7 cellular contexts compared by ENCODE assay signal in genomic region chr1:15850450-15851079, GRCh38. TPM values are rescaled to one million over a fixed set of nuclear protein-coding genes. Genes with fewer than 3 reads are reported as not detected.
DNase-seq lines count a peak whose midpoint lies in the region; ATAC-seq and TF ChIP-seq lines count a peak whose summit lies in the region.

No MANE protein-coding gene starts in this region.

- H4K5ac ChIP-seq in H9 (ENCODE audit: insufficient read length, low read depth, low read length), result no peak overlapping the region

- H3K36me3 Mint-ChIP-seq in H9 (ENCODE audit: insufficient read depth in 1 of 3, low read depth in 3 of 3), result peaks cover 0 to 2% (median 2%) of the 10 kb centered on the region in 3 experiments; a peak in 2 of 7 replicates

- peaks cover 3% of the 10 kb centered on the region for H3K79me1 ChIP-seq in H9 (ENCODE audit: insufficient read depth, low read depth, low read length, poor library complexity, severe bottlenecking)

- H3K56ac ChIP-seq in H9 (ENCODE audit: insufficient read length, low read depth, low read length), result no peak overlapping the region

- no CpG with 5 or more reads among the region's 2 CpGs for WGBS in H9 (ENCODE audit: extremely low coverage, insufficient read length, low lambda C conversion rate)

- no peak overlapping the region for H2AFZ ChIP-seq in H9 (ENCODE audit: low read length)

- no peak overlapping the region for H3K18ac ChIP-seq in H9 (ENCODE audit: insufficient read length, low read depth, low read length)

- peak overlapping the region; percentile 70 to 100 (median 84); a peak in 5 of 7 replicates for H3K27ac Mint-ChIP-seq in H9

- H3K4me1 ChIP-seq in H9 (ENCODE audit: insufficient read depth, low read length) (peaks cover 2% of the 10 kb centered on the region; the same call in 1 of the 2 replicates), RWPE2 (ENCODE audit: insufficient read depth, poor library complexity, severe bottlenecking) (peaks cover 29% of the 10 kb centered on the region), skeletal muscle satellite cell (ENCODE audit: control insufficient read depth, insufficient read depth, low read length) (peaks cover 36% of the 10 kb centered on the region)

- H3K27me3 ChIP-seq in H9 (ENCODE audit: insufficient read depth, low read length), result no peaks in the 10 kb centered on the region
- no peaks in the 10 kb centered on the region for H3K27me3 ChIP-seq in RWPE2 (ENCODE audit: insufficient read depth, poor library complexity, severe bottlenecking)
- no peaks in the 10 kb centered on the region for H3K27me3 ChIP-seq in skeletal muscle satellite cell (ENCODE audit: control insufficient read depth, insufficient read depth, low read length)

- no peak overlapping the region for H2BK15ac ChIP-seq in H9 (ENCODE audit: low read depth, low read length)

- H2BK20ac ChIP-seq in H9 (ENCODE audit: low read depth, low read length, poor library complexity, severe bottlenecking), result no peak overlapping the region

- H3K14ac ChIP-seq in H9 (ENCODE audit: insufficient read depth, low read length), result no peak overlapping the region

- no peak overlapping the region for H3K9ac ChIP-seq in H9 (ENCODE audit: extremely low read depth, insufficient read length, low read length)
- H3K9ac ChIP-seq in skeletal muscle satellite cell (ENCODE audit: low read depth, low read length), result peak overlapping the region; percentile 94

- peak overlapping the region; percentile 70 to 86 for H3K4me3 Mint-ChIP-seq in H9

- H4K91ac ChIP-seq in H9 (ENCODE audit: insufficient read length, low read depth, low read length), result no peak overlapping the region

- no peak overlapping the region for H3T11ph ChIP-seq in H9 (ENCODE audit: low read length)

- peaks cover 27 to 29% of the 10 kb centered on the region in 2 experiments for H3K4me1 Mint-ChIP-seq in H9

- no peak overlapping the region for H2BK120ac ChIP-seq in H9 (ENCODE audit: low read depth, low read length, poor library complexity, severe bottlenecking)

- H3K27me3 Mint-ChIP-seq in H9 (ENCODE audit: low read depth), result no peaks in the 10 kb centered on the region; the same call in 1 of the 2 replicates

- H2BK5ac ChIP-seq in H9 (ENCODE audit: insufficient read length, low read length), result no peak overlapping the region

- TF ChIP-seq CTCF in H9 (conservative IDR thresholded peaks at IDR 0.05), result no peak
- TF ChIP-seq CTCF in RWPE2 (IDR thresholded peaks at IDR 0.05; ENCODE audit: poor library complexity, severe bottlenecking), result no peak
- TF ChIP-seq CTCF in fibroblast of villous mesenchyme (IDR thresholded peaks at IDR 0.05; ENCODE audit: insufficient read depth, low read depth, low read length), result no peak

- peak overlapping the region; percentile 33 for H2BK12ac ChIP-seq in H9 (ENCODE audit: insufficient read length, low read depth, low read length)

- ATAC-seq in RWPE2 (ENCODE audit: low read depth) (no peak), HG03135 (IDR thresholded peaks at IDR 0.05; ENCODE audit: unreplicated experiment) (no peak), HG02973 (IDR thresholded peaks at IDR 0.05; ENCODE audit: unreplicated experiment) (no peak)

- peaks cover 13% of the 10 kb centered on the region; the same call in 1 of the 2 replicates for H3K79me2 ChIP-seq in H9 (ENCODE audit: insufficient read depth, low read length)

- H3K9me3 ChIP-seq in H9 (ENCODE audit: control insufficient read depth, low read depth, low read length), result no peaks in the 10 kb centered on the region
- no peaks in the 10 kb centered on the region for H3K9me3 ChIP-seq in RWPE2 (ENCODE audit: severe bottlenecking)
- no peaks in the 10 kb centered on the region for H3K9me3 ChIP-seq in skeletal muscle satellite cell (replicated peaks; ENCODE audit: low read length)

- H3K23ac ChIP-seq in H9 (ENCODE audit: insufficient read length, low read depth, low read length), result no peak overlapping the region

- H3K4ac ChIP-seq in H9 (ENCODE audit: low read depth, low read length), result no peak overlapping the region; the same call in 1 of the 2 replicates

- DNase-seq in H9 (no peak), RWPE2 (ENCODE audit: low spot score) (no peak), fibroblast of villous mesenchyme (ENCODE audit: low read depth) (peak; percentile 24), NOMO-1 treated with dmso at 0.1 percent for 144 hours (lab: John Stamatoyannopoulos, UW; ENCODE audit: unreplicated experiment) (no peak)

- no peak overlapping the region for H4K8ac ChIP-seq in H9 (replicated peaks; ENCODE audit: insufficient read length, low read depth, low read length)

- peaks cover 21% of the 10 kb centered on the region for H3K23me2 ChIP-seq in H9 (ENCODE audit: insufficient read length, low read depth, low read length, poor library complexity, severe bottlenecking)

- H2AK5ac ChIP-seq in H9 (ENCODE audit: insufficient read length, low read length), result no peak overlapping the region

- peak overlapping the region; percentile 1 for H3K4me3 ChIP-seq in RWPE2 (ENCODE audit: severe bottlenecking)
- peak overlapping the region; percentile 97 for H3K4me3 ChIP-seq in fibroblast of villous mesenchyme (ENCODE audit: low read depth, low read length)
- H3K4me3 ChIP-seq in skeletal muscle satellite cell (ENCODE audit: low read length), result peak overlapping the region; percentile 88

- H3K36me3 ChIP-seq in RWPE2 (ENCODE audit: low read depth) (peaks cover 30% of the 10 kb centered on the region), skeletal muscle satellite cell (ENCODE audit: insufficient read depth, low read length) (no peaks in the 10 kb centered on the region)

- H3K4me2 ChIP-seq in H9 (ENCODE audit: insufficient read depth, insufficient read length, low read length) (peak overlapping the region; percentile 78), skeletal muscle satellite cell (ENCODE audit: low read length) (peak overlapping the region; percentile 83)

- no peak overlapping the region for H3K27ac ChIP-seq in H9 (ENCODE audit: insufficient read length, low read depth, low read length)
- peak overlapping the region; percentile 91 for H3K27ac ChIP-seq in RWPE2 (ENCODE audit: poor library complexity, severe bottlenecking)

- H4K20me1 ChIP-seq in H9 (ENCODE audit: control insufficient read depth, insufficient read depth, insufficient read length), result no peaks in the 10 kb centered on the region

- H3K9me3 Mint-ChIP-seq in H9, result no peaks in the 10 kb centered on the region; a peak in 1 of 5 replicates

RNA-seq across cellular contexts. Expression of gene SPEN, which starts 3.1 kb away (rescaled TPM):
- total RNA-seq in H9 (2021) (54.3 and 59.6 TPM in 2 replicates), fibroblast of villous mesenchyme (25.4 and 30.2 TPM in 2 replicates)
- 14.6 and 21.0 TPM in 2 replicates for total RNA-seq in skeletal muscle satellite cell (2012; rRNA removed)

RNA-seq across cellular contexts. Expression of gene UQCRHL, which starts 43.1 kb away (rescaled TPM):
- total RNA-seq in H9 (2021) (2.0 and 2.6 TPM in 2 replicates), fibroblast of villous mesenchyme (1.3 and 1.9 TPM in 2 replicates)
- 1.0 and 1.1 TPM in 2 replicates for total RNA-seq in skeletal muscle satellite cell (2012; rRNA removed)

Comparison
In these comparisons a context has a peak if more than half of its experiments do, and no peak if none do; other contexts are left out.
1. H3K4me3 ChIP-seq: peak in every context shown above with its lines; median percentile 97 in fibroblast of villous mesenchyme; 88 in skeletal muscle satellite cell; 1 in RWPE2.